In the genomic region with DNA sequence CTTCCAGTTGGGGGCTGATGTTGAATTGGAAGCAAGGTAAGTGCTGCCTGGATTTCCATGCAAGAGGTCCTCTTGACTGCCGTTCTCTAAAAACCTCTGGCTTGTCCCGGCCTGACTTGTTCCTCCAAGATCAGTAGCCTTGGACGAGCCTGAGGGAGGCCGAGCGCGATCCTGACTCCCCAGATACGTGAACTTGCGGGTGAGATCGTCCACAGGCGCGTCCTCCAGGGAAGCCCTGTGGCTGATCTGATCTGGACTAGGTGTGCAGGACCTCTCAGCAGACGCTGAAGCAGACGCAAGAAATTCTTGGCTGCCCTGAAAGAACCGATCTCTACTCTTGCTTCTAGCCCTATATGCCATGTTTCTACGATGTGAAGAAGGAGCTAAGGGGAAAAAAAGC, we compare ENCODE assay signal across 1 cellular context.
TF ChIP-seq lines count a peak whose summit lies in the region.

No MANE protein-coding gene starts in this region.

TF ChIP-seq in HepG2, 621 proteins besides CTCF, POLR2A, EP300 and RAD21:
- TF ChIP-seq, protein P1, sequence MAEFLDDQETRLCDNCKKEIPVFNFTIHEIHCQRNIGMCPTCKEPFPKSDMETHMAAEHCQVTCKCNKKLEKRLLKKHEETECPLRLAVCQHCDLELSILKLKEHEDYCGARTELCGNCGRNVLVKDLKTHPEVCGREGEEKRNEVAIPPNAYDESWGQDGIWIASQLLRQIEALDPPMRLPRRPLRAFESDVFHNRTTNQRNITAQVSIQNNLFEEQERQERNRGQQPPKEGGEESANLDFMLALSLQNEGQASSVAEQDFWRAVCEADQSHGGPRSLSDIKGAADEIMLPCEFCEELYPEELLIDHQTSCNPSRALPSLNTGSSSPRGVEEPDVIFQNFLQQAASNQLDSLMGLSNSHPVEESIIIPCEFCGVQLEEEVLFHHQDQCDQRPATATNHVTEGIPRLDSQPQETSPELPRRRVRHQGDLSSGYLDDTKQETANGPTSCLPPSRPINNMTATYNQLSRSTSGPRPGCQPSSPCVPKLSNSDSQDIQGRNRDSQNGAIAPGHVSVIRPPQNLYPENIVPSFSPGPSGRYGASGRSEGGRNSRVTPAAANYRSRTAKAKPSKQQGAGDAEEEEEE (CRISPR knock-in tag; IDR thresholded peaks at IDR 0.05; ENCODE audit: borderline replicate concordance) = no peak
- no peak for TF ChIP-seq XRCC5 (optimal IDR thresholded peaks at IDR 0.05; ENCODE audit: low read length)
- TF ChIP-seq, protein P2, sequence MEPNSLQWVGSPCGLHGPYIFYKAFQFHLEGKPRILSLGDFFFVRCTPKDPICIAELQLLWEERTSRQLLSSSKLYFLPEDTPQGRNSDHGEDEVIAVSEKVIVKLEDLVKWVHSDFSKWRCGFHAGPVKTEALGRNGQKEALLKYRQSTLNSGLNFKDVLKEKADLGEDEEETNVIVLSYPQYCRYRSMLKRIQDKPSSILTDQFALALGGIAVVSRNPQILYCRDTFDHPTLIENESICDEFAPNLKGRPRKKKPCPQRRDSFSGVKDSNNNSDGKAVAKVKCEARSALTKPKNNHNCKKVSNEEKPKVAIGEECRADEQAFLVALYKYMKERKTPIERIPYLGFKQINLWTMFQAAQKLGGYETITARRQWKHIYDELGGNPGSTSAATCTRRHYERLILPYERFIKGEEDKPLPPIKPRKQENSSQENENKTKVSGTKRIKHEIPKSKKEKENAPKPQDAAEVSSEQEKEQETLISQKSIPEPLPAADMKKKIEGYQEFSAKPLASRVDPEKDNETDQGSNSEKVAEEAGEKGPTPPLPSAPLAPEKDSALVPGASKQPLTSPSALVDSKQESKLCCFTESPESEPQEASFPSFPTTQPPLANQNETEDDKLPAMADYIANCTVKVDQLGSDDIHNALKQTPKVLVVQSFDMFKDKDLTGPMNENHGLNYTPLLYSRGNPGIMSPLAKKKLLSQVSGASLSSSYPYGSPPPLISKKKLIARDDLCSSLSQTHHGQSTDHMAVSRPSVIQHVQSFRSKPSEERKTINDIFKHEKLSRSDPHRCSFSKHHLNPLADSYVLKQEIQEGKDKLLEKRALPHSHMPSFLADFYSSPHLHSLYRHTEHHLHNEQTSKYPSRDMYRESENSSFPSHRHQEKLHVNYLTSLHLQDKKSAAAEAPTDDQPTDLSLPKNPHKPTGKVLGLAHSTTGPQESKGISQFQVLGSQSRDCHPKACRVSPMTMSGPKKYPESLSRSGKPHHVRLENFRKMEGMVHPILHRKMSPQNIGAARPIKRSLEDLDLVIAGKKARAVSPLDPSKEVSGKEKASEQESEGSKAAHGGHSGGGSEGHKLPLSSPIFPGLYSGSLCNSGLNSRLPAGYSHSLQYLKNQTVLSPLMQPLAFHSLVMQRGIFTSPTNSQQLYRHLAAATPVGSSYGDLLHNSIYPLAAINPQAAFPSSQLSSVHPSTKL (CRISPR knock-in tag; IDR thresholded peaks at IDR 0.05) = no peak
- TF ChIP-seq, protein P3, sequence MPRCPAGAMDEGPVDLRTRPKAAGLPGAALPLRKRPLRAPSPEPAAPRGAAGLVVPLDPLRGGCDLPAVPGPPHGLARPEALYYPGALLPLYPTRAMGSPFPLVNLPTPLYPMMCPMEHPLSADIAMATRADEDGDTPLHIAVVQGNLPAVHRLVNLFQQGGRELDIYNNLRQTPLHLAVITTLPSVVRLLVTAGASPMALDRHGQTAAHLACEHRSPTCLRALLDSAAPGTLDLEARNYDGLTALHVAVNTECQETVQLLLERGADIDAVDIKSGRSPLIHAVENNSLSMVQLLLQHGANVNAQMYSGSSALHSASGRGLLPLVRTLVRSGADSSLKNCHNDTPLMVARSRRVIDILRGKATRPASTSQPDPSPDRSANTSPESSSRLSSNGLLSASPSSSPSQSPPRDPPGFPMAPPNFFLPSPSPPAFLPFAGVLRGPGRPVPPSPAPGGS (CRISPR knock-in tag; IDR thresholded peaks at IDR 0.05) = no peak
- no peak for TF ChIP-seq HES4 (CRISPR knock-in tag; IDR thresholded peaks at IDR 0.05; ENCODE audit: borderline replicate concordance)
- no peak for TF ChIP-seq MBNL3 (CRISPR knock-in tag; conservative IDR thresholded peaks at IDR 0.05)
